ENCODE assay signal across 21 cellular contexts in genomic region chr12:94829552-94829951, GRCh38.
DNase-seq lines count a peak whose midpoint lies in the region; TF ChIP-seq lines count a peak whose summit lies in the region.
"Had no signal": no experiment of that assay in that cellular context is flagged by ENCODE, and none has a peak within 500 bp of the region (broad histone marks: within the 10 kb centered on the region; RNA-seq: fewer than 3 reads in every experiment).

No MANE protein-coding gene starts in this region.

- no peaks in the 10 kb centered on the region for H4K20me1 ChIP-seq in GM23248 (ENCODE audit: insufficient read depth)
- no peaks in the 10 kb centered on the region for H4K20me1 ChIP-seq in hepatocyte (ENCODE audit: insufficient read depth, poor library complexity, severe bottlenecking)
- H4K20me1 ChIP-seq in smooth muscle cell (ENCODE audit: low read depth) = no peaks in the 10 kb centered on the region

- H2BK12ac ChIP-seq in mesenchymal stem cell (ENCODE audit: low read length in 2 of 2) = no peak overlapping the region

- H3K9me2 ChIP-seq in GM23248 (ENCODE audit: insufficient read depth) = no peaks in the 10 kb centered on the region
- H3K9me2 ChIP-seq in hepatocyte (replicated peaks; ENCODE audit: insufficient read depth) = no peaks in the 10 kb centered on the region

- H4K5ac ChIP-seq in mesendoderm (ENCODE audit: low read length) = no peak overlapping the region

- no peak for TF ChIP-seq CTCF in hepatocyte (IDR thresholded peaks at IDR 0.05; ENCODE audit: poor library complexity)
- no peak for TF ChIP-seq CTCF in smooth muscle cell (IDR thresholded peaks at IDR 0.05; ENCODE audit: borderline replicate concordance, insufficient read depth, poor library complexity, severe bottlenecking)

- H3K4me1 ChIP-seq in GM23248 (ENCODE audit: insufficient read depth) (peaks cover 13% of the 10 kb centered on the region), hepatocyte (ENCODE audit: insufficient read depth) (peaks cover 8% of the 10 kb centered on the region), smooth muscle cell (ENCODE audit: low read depth) (peaks cover 18% of the 10 kb centered on the region), mesenchymal stem cell (ENCODE audit: control insufficient read depth, insufficient read depth, low read depth, low read length) (peaks cover 11% of the 10 kb centered on the region), mesendoderm (ENCODE audit: control insufficient read depth, low read depth, low read length) (peaks cover 2% of the 10 kb centered on the region)
- H3K4me1 ChIP-seq: prostate gland had no signal

- no peak overlapping the region for H3K14ac ChIP-seq in mesenchymal stem cell (ENCODE audit: low read length in 2 of 2)

- H3K79me1 ChIP-seq in mesenchymal stem cell (replicated peaks; ENCODE audit: low read length, poor library complexity, severe bottlenecking) = no peaks in the 10 kb centered on the region
- no peaks in the 10 kb centered on the region for H3K79me1 ChIP-seq in mesendoderm (ENCODE audit: low read length)

- H3K27ac ChIP-seq in GM23248 = no peak overlapping the region
- H3K27ac ChIP-seq in hepatocyte = peak overlapping the region; percentile 31
- peak overlapping the region; percentile 12 for H3K27ac ChIP-seq in smooth muscle cell (ENCODE audit: low read depth)
- H3K27ac ChIP-seq in mesenchymal stem cell (ENCODE audit: low read length, poor library complexity, severe bottlenecking) = no peak overlapping the region
- H3K27ac ChIP-seq in mesendoderm (ENCODE audit: low read depth, low read length) = no peak overlapping the region
- H3K27ac ChIP-seq: left lung, prostate gland, testis, vagina had no signal

- no peak overlapping the region for H2BK120ac ChIP-seq in mesenchymal stem cell (ENCODE audit: low read depth, low read length)
- no peak overlapping the region for H2BK120ac ChIP-seq in mesendoderm (ENCODE audit: low read depth, low read length)

- no peak overlapping the region for H3K9ac ChIP-seq in GM23248
- H3K9ac ChIP-seq in smooth muscle cell (ENCODE audit: low read depth) = no peak overlapping the region
- no peak overlapping the region for H3K9ac ChIP-seq in mesenchymal stem cell (ENCODE audit: low read length)
- H3K9ac ChIP-seq in mesendoderm (ENCODE audit: low read length) = no peak overlapping the region

- H2BK5ac ChIP-seq in mesenchymal stem cell (ENCODE audit: low read depth, low read length, poor library complexity, severe bottlenecking) (no peak overlapping the region), mesendoderm (ENCODE audit: low read length) (no peak overlapping the region)

- no peak overlapping the region for H4K91ac ChIP-seq in mesenchymal stem cell (ENCODE audit: low read length)

- H3K9me3 ChIP-seq in GM23248 (ENCODE audit: low read depth) (no peaks in the 10 kb centered on the region), hepatocyte (ENCODE audit: low read depth) (no peaks in the 10 kb centered on the region), smooth muscle cell (replicated peaks; ENCODE audit: low read depth) (no peaks in the 10 kb centered on the region), mesenchymal stem cell (ENCODE audit: control insufficient read depth, low read length) (no peaks in the 10 kb centered on the region)
- H3K9me3 ChIP-seq: left lung, prostate gland, testis, vagina had no signal

- no peak overlapping the region for H2BK15ac ChIP-seq in mesenchymal stem cell (ENCODE audit: low read depth, poor library complexity, severe bottlenecking)
- H2BK15ac ChIP-seq in mesendoderm (replicated peaks; ENCODE audit: low read depth) = no peak overlapping the region

- in situ Hi-C loops in GM23248 (cut with MboI) = no loop called here

- H2AK5ac ChIP-seq in mesenchymal stem cell (ENCODE audit: low read length, severe bottlenecking) = no peak overlapping the region
- no peak overlapping the region for H2AK5ac ChIP-seq in mesendoderm (ENCODE audit: low read length)

- 86 to 97% methylated on average over 1 of the region's 1 CpG for WGBS in GM23248 (ENCODE audit: low coverage in 1 of 2, low lambda C conversion rate in 2 of 2, missing lambda C conversion rate in 2 of 2), 2 experiments
- WGBS in hepatocyte (ENCODE audit: low lambda C conversion rate, missing lambda C conversion rate) = 68% methylated on average over 1 of the region's 1 CpG
- 64% methylated on average over 1 of the region's 1 CpG for WGBS in smooth muscle cell (ENCODE audit: low lambda C conversion rate)
- no CpG with 5 or more reads among the region's 1 CpG for WGBS in mesenchymal stem cell
- no CpG with 5 or more reads among the region's 1 CpG for WGBS in mesendoderm (ENCODE audit: extremely low coverage, insufficient coverage, low lambda C conversion rate)

- no peaks in the 10 kb centered on the region for H3K36me3 ChIP-seq in GM23248 (ENCODE audit: low read depth)
- H3K36me3 ChIP-seq in hepatocyte (replicated peaks; ENCODE audit: insufficient read depth, low read depth) = no peaks in the 10 kb centered on the region
- no peaks in the 10 kb centered on the region for H3K36me3 ChIP-seq in smooth muscle cell (ENCODE audit: low read depth)
- H3K36me3 ChIP-seq in mesenchymal stem cell (ENCODE audit: control insufficient read depth in 1 of 2, insufficient read depth in 2 of 2, low read depth in 1 of 2, low read length in 2 of 2) = no peaks in the 10 kb centered on the region
- H3K36me3 ChIP-seq in mesendoderm (ENCODE audit: control insufficient read depth, insufficient read depth, low read length) = no peaks in the 10 kb centered on the region
- H3K36me3 ChIP-seq: left lung, prostate gland, vagina had no signal

- no peak overlapping the region for H3K56ac ChIP-seq in mesendoderm (ENCODE audit: low read length)

- H2AFZ ChIP-seq in GM23248 (no peak overlapping the region), hepatocyte (no peak overlapping the region), smooth muscle cell (ENCODE audit: low read depth) (no peak overlapping the region), mesenchymal stem cell (ENCODE audit: low read depth, low read length) (no peak overlapping the region)
- H2AFZ ChIP-seq: GM23338 had no signal

- H3K79me2 ChIP-seq in GM23248 (ENCODE audit: insufficient read depth) (no peaks in the 10 kb centered on the region), hepatocyte (no peaks in the 10 kb centered on the region), smooth muscle cell (ENCODE audit: low read depth) (peaks cover 18% of the 10 kb centered on the region), mesendoderm (ENCODE audit: control insufficient read depth, insufficient read depth, low read length) (no peaks in the 10 kb centered on the region)

- H3F3A ChIP-seq in GM23248 (ENCODE audit: insufficient read depth) (0 out of 2 replicates have a peak, but pooled peaks cover 7% of the 10 kb centered on the region), smooth muscle cell (ENCODE audit: low read depth) (peaks cover 23% of the 10 kb centered on the region)

- H3K4ac ChIP-seq in mesenchymal stem cell (ENCODE audit: low read depth in 1 of 2, low read length in 2 of 2) (no peak overlapping the region), mesendoderm (ENCODE audit: low read depth, low read length) (no peak overlapping the region)

- H3K27me3 ChIP-seq in GM23248 (replicated peaks; ENCODE audit: insufficient read depth) = no peaks in the 10 kb centered on the region
- H3K27me3 ChIP-seq in hepatocyte = no peaks in the 10 kb centered on the region
- H3K27me3 ChIP-seq in smooth muscle cell (ENCODE audit: low read depth) = no peaks in the 10 kb centered on the region
- H3K27me3 ChIP-seq in mesenchymal stem cell (ENCODE audit: control insufficient read depth in 1 of 2, insufficient read depth in 1 of 2, low read length in 2 of 2) = peaks cover 0 to 7% of the 10 kb centered on the region in 2 experiments
- no peaks in the 10 kb centered on the region for H3K27me3 ChIP-seq in mesendoderm (ENCODE audit: insufficient read depth, low read length, poor library complexity)
- H3K27me3 ChIP-seq: left lung, testis, vagina had no signal

- H4K8ac ChIP-seq in mesenchymal stem cell (ENCODE audit: low read length) (no peak overlapping the region), mesendoderm (ENCODE audit: low read depth, low read length) (no peak overlapping the region)

- DNase-seq in GM23248 (peak; percentile 27), RKO (ENCODE audit: low spot score) (peak; percentile 4), hepatocyte (ENCODE audit: low spot score) (no peak), smooth muscle cell (lab: John Stamatoyannopoulos, UW; ENCODE audit: unreplicated experiment) (no peak), mesenchymal stem cell (no peak), mesendoderm (no peak), COLO829 (ENCODE audit: low spot score) (no peak)
- DNase-seq: activated CD4-positive, alpha-beta T cell treated with anti-CD3 and anti-CD28 coated beads for 36 hours; activated naive CD4-positive, alpha-beta T cell treated with anti-CD3 and anti-CD28 coated beads, Interleukin-2, amount 10 ng/mL, durations not matched to agents 7 days and 5 days; activated T-cell treated with anti-CD3 and anti-CD28 coated beads, Interleukin-2, amount 50 U/mL, for 72 hours; anterior cingulate cortex; CD4-positive, alpha-beta memory T cell; head of caudate nucleus; left lung; NCI-H187; stimulated activated CD4-positive, alpha-beta T cell treated with anti-CD3 and anti-CD28 coated beads, Interleukin-2, amount 100 ng/mL, for 24 hours; T-helper 1 cell; testis had no signal

- H3K18ac ChIP-seq in mesenchymal stem cell (ENCODE audit: low read depth in 1 of 2, low read length in 2 of 2) (no peak overlapping the region), mesendoderm (ENCODE audit: low read length) (no peak overlapping the region)

- no peak overlapping the region for H3K23ac ChIP-seq in mesenchymal stem cell (ENCODE audit: low read length in 2 of 2)
- no peak overlapping the region for H3K23ac ChIP-seq in mesendoderm (ENCODE audit: low read length)

- H3K4me3 ChIP-seq in GM23248 (no peak overlapping the region), hepatocyte (no peak overlapping the region), smooth muscle cell (no peak overlapping the region), mesenchymal stem cell (ENCODE audit: insufficient read depth in 1 of 2, low read depth in 1 of 2, low read length in 2 of 2) (no peak overlapping the region), mesendoderm (ENCODE audit: low read length) (no peak overlapping the region)
- H3K4me3 ChIP-seq: GM23338, left lung, prostate gland, testis, vagina had no signal

- H3K4me2 ChIP-seq in GM23248 (ENCODE audit: unreplicated experiment) (no peak overlapping the region), hepatocyte (no peak overlapping the region), smooth muscle cell (no peak overlapping the region), mesenchymal stem cell (ENCODE audit: low read length, poor library complexity, severe bottlenecking) (no peak overlapping the region), mesendoderm (ENCODE audit: low read length) (no peak overlapping the region)
- H3K4me2 ChIP-seq: GM23338 had no signal

Comparison
In these comparisons a context has a peak if more than half of its experiments do, and no peak if none do; other contexts are left out.
1. DNase-seq: peak in GM23248 (single experiment) and RKO (single experiment); none in hepatocyte (single experiment), smooth muscle cell (single experiment), mesenchymal stem cell (single experiment), mesendoderm (single experiment) and COLO829 (single experiment).
2. H3K27ac ChIP-seq: peak in hepatocyte (single experiment) and smooth muscle cell (single experiment); none in GM23248 (single experiment), mesenchymal stem cell (single experiment) and mesendoderm (single experiment).